In the genomic region with DNA sequence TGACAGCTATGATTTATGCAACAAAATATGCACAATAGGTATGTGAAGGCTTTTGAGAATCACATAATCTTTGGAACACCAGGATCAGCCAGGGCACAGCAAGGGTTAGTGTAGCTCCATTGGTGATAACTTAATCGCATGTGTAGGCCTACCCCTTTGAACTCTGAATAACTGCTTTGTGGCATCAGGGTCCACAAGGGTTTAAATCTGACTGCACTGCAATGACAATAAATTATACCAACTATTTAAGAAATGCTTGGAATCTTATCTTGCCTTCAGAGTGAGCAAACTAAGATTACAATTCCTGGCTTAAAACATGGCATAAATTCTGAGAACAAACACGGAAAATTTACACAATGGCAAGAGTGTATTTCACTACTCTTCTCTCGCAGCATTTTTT, we compare ENCODE assay signal across 23 cellular contexts.
DNase-seq lines count a peak whose midpoint lies in the region; ATAC-seq, FAIRE-seq and TF ChIP-seq lines count a peak whose summit lies in the region.
"Had no signal": no experiment of that assay in that cellular context is flagged by ENCODE, and none has a peak within 500 bp of the region (broad histone marks: within the 10 kb centered on the region; RNA-seq: fewer than 3 reads in every experiment).

No MANE protein-coding gene starts in this region.

- no peak for TF ChIP-seq RAD21 in SK-N-SH (IDR thresholded peaks at IDR 0.05; ENCODE audit: low read length)

- no peaks in the 10 kb centered on the region for H3K9me3 ChIP-seq in SK-N-SH
- H3K9me3 ChIP-seq: BLaER1 treated with 17β-estradiol and CSF1 and Interleukin-3, amounts not matched to agents 10 nM and 100 nM had no signal

- 91% methylated on average over 3 of the region's 3 CpGs for WGBS in SK-N-SH (ENCODE audit: low lambda C conversion rate)
- no CpG with 5 or more reads among the region's 3 CpGs for WGBS in mesendoderm (ENCODE audit: extremely low coverage, insufficient coverage, low lambda C conversion rate)

- POLR2A ChIA-PET in SK-N-SH (lab: Yijun Ruan, JAX), result no interaction called here

- no peak for TF ChIP-seq EP300 in SK-N-SH (IDR thresholded peaks at IDR 0.05; ENCODE audit: borderline replicate concordance in 1 of 2, low read depth in 1 of 2, low read length in 1 of 2)

- no peak for ATAC-seq in SK-N-SH treated with all-trans-retinoic acid at 6 μM for 48 hours
- ATAC-seq: CD8-positive, alpha-beta T cell; GM12878; GM23338; HepG2; Right ventricle myocardium inferior had no signal

- H3K56ac ChIP-seq in mesendoderm (ENCODE audit: low read length), result no peak overlapping the region

- H2AK5ac ChIP-seq in mesendoderm (ENCODE audit: low read length), result no peak overlapping the region

- no peaks in the 10 kb centered on the region for H4K20me1 ChIP-seq in SK-N-SH (ENCODE audit: insufficient read depth)
- H4K20me1 ChIP-seq: BLaER1 treated with 17β-estradiol and CSF1 and Interleukin-3, amounts not matched to agents 10 nM and 100 nM had no signal

- no peaks in the 10 kb centered on the region for H3K9me3 Mint-ChIP-seq in chondrocyte (ENCODE audit: low read depth)
- H3K9me3 Mint-ChIP-seq: CD8-positive, alpha-beta T cell; GM23338 had no signal

- H3K4me2 ChIP-seq in SK-N-SH (no peak overlapping the region), mesendoderm (ENCODE audit: low read length) (no peak overlapping the region)
- H3K4me2 ChIP-seq: BLaER1 treated with 17β-estradiol and CSF1 and Interleukin-3, amounts not matched to agents 10 nM and 100 nM; GM23338 had no signal

- no peaks in the 10 kb centered on the region for H3K36me3 Mint-ChIP-seq in chondrocyte (ENCODE audit: low read depth)
- H3K36me3 Mint-ChIP-seq: CD8-positive, alpha-beta T cell had no signal

- no peak overlapping the region for H2BK120ac ChIP-seq in mesendoderm (ENCODE audit: low read depth, low read length)

- H3K27ac ChIP-seq in SK-N-SH (ENCODE audit: low read depth in 2 of 2, low read length in 1 of 2) (peak overlapping the region in 1 of 2 experiments; percentile 71; a peak in 2 of 4 replicates), mesendoderm (ENCODE audit: low read depth, low read length) (no peak overlapping the region)
- H3K27ac ChIP-seq: BLaER1 treated with 17β-estradiol and CSF1 and Interleukin-3, amounts not matched to agents 10 nM and 100 nM had no signal

- H2AFZ ChIP-seq in SK-N-SH (ENCODE audit: low read depth), result no peak overlapping the region
- H2AFZ ChIP-seq: GM23338 had no signal

- DNase-seq in SK-N-SH (no peak), mesendoderm (peak; percentile 5), hippocampal formation (lab: John Stamatoyannopoulos, UW) (no peak), chondrocyte (ENCODE audit: low spot score) (no peak)
- DNase-seq in stimulated activated naive CD4-positive, alpha-beta T cell (lab: John Stamatoyannopoulos, UW), result no peak
- DNase-seq: CD8-positive, alpha-beta T cell; DMS53; EL; HCEC 1CT; KG1; NCI-H1436; NCI-H2029; NCI-H446; NCI-H774 had no signal

- H3K4me3 ChIP-seq in SK-N-SH (ENCODE audit: low read depth in 2 of 2, low read length in 1 of 2) (no peak overlapping the region), mesendoderm (ENCODE audit: low read length) (no peak overlapping the region)
- H3K4me3 ChIP-seq: BLaER1 treated with 17β-estradiol and CSF1 and Interleukin-3, amounts not matched to agents 10 nM and 100 nM; GM12878; GM23338 had no signal

- no peaks in the 10 kb centered on the region for H3K79me1 ChIP-seq in mesendoderm (ENCODE audit: low read length)

- no peak overlapping the region for H4K8ac ChIP-seq in mesendoderm (ENCODE audit: low read depth, low read length)

- no peak for TF ChIP-seq CTCF in SK-N-SH (IDR thresholded peaks at IDR 0.05)
- no peak for TF ChIP-seq CTCF in chondrocyte (IDR thresholded peaks at IDR 0.05)

- no peaks in the 10 kb centered on the region for H3K4me1 Mint-ChIP-seq in chondrocyte (ENCODE audit: low read depth)

- H3K27ac Mint-ChIP-seq in chondrocyte (ENCODE audit: unreplicated experiment), result no peak overlapping the region
- H3K27ac Mint-ChIP-seq: CD8-positive, alpha-beta T cell; GM23338 had no signal

- peaks cover 8% of the 10 kb centered on the region for H3K27me3 Mint-ChIP-seq in chondrocyte (ENCODE audit: low read depth)

- H3K27me3 ChIP-seq in SK-N-SH (ENCODE audit: insufficient read depth), result no peaks in the 10 kb centered on the region
- H3K27me3 ChIP-seq in mesendoderm (ENCODE audit: insufficient read depth, low read length, poor library complexity), result no peaks in the 10 kb centered on the region
- H3K27me3 ChIP-seq: BLaER1 treated with 17β-estradiol and CSF1 and Interleukin-3, amounts not matched to agents 10 nM and 100 nM had no signal

- H2BK15ac ChIP-seq in mesendoderm (replicated peaks; ENCODE audit: low read depth), result no peak overlapping the region

- H2BK5ac ChIP-seq in mesendoderm (ENCODE audit: low read length), result no peak overlapping the region

- H3K9me2 ChIP-seq in SK-N-SH, result no peaks in the 10 kb centered on the region

- no peaks in the 10 kb centered on the region for H3F3A ChIP-seq in SK-N-SH (replicated peaks; ENCODE audit: insufficient read depth)

- no peak overlapping the region for H3K4me3 Mint-ChIP-seq in chondrocyte (ENCODE audit: unreplicated experiment)
- H3K4me3 Mint-ChIP-seq: CD8-positive, alpha-beta T cell; GM23338 had no signal

- no peaks in the 10 kb centered on the region for H3K36me3 ChIP-seq in SK-N-SH (replicated peaks in 1 of 2; ENCODE audit: control insufficient read depth in 1 of 2, insufficient read depth in 2 of 2, low read length in 1 of 2)
- H3K36me3 ChIP-seq in mesendoderm (ENCODE audit: control insufficient read depth, insufficient read depth, low read length), result no peaks in the 10 kb centered on the region
- H3K36me3 ChIP-seq: BLaER1 treated with 17β-estradiol and CSF1 and Interleukin-3, amounts not matched to agents 10 nM and 100 nM had no signal

- peak; percentile 100 for FAIRE-seq in TTC549 (lab: Jason Lieb, UNC)
- FAIRE-seq: A204.1, GM12878, HepG2, RCC 7860 had no signal

- no peak overlapping the region for H3K4ac ChIP-seq in mesendoderm (ENCODE audit: low read depth, low read length)

- H3K79me2 ChIP-seq in SK-N-SH (ENCODE audit: insufficient read depth) (no peaks in the 10 kb centered on the region), mesendoderm (ENCODE audit: control insufficient read depth, insufficient read depth, low read length) (no peaks in the 10 kb centered on the region)

- H3K9ac ChIP-seq in SK-N-SH (no peak overlapping the region), mesendoderm (ENCODE audit: low read length) (no peak overlapping the region)
- H3K9ac ChIP-seq: BLaER1 treated with 17β-estradiol and CSF1 and Interleukin-3, amounts not matched to agents 10 nM and 100 nM had no signal

- H3K23ac ChIP-seq in mesendoderm (ENCODE audit: low read length), result no peak overlapping the region

- CTCF ChIA-PET in SK-N-SH (lab: Yijun Ruan, JAX), result interaction anchor here (0.6 to 1.1 kb wide), 2 partner anchors 12 to 31 kb away, joined by 3 read pairs; no protein-coding TSS in a partner anchor

- H3K4me1 ChIP-seq in SK-N-SH (ENCODE audit: control insufficient read depth in 1 of 2, insufficient read depth in 2 of 2, low read depth in 1 of 2, low read length in 1 of 2) (peaks cover 3 to 4% of the 10 kb centered on the region in 2 experiments; a peak in 3 of 4 replicates), mesendoderm (ENCODE audit: control insufficient read depth, low read depth, low read length) (no peaks in the 10 kb centered on the region)
- H3K4me1 ChIP-seq: BLaER1 treated with 17β-estradiol and CSF1 and Interleukin-3, amounts not matched to agents 10 nM and 100 nM had no signal

- H4K5ac ChIP-seq in mesendoderm (ENCODE audit: low read length), result no peak overlapping the region

- no peak overlapping the region for H3K18ac ChIP-seq in mesendoderm (ENCODE audit: low read length)

TF ChIP-seq in SK-N-SH treated with all-trans-retinoic acid at 6 μM for 48 hours, 23 proteins besides CTCF, POLR2A, EP300 and RAD21 (continues in another document):
- peak; percentile 51; the same call in 1 of the 2 replicates for TF ChIP-seq CREB5 (CRISPR knock-in tag; IDR thresholded peaks at IDR 0.05; ENCODE audit: low read depth)

TF ChIP-seq in SK-N-SH, 30 proteins besides CTCF, POLR2A, EP300 and RAD21 (continues in another document):
- TF ChIP-seq TAF1 (IDR thresholded peaks at IDR 0.05; ENCODE audit: borderline replicate concordance, low read depth, low read length) (no peak), TEAD4 (IDR thresholded peaks at IDR 0.05; ENCODE audit: borderline replicate concordance, insufficient read depth) (no peak), USF1 (IDR thresholded peaks at IDR 0.05; ENCODE audit: borderline replicate concordance, low read depth) (no peak), MXI1 (IDR thresholded peaks at IDR 0.05; ENCODE audit: low read depth, low read length) (no peak), EZH2phosphoT487 (IDR thresholded peaks at IDR 0.05; ENCODE audit: borderline replicate concordance, low read depth) (no peak), MEF2A (IDR thresholded peaks at IDR 0.05; ENCODE audit: borderline replicate concordance, low read depth) (no peak), RCOR1 (IDR thresholded peaks at IDR 0.05; ENCODE audit: low read length) (no peak), TCF12 (IDR thresholded peaks at IDR 0.05) (no peak)
- TF ChIP-seq, protein P1, sequence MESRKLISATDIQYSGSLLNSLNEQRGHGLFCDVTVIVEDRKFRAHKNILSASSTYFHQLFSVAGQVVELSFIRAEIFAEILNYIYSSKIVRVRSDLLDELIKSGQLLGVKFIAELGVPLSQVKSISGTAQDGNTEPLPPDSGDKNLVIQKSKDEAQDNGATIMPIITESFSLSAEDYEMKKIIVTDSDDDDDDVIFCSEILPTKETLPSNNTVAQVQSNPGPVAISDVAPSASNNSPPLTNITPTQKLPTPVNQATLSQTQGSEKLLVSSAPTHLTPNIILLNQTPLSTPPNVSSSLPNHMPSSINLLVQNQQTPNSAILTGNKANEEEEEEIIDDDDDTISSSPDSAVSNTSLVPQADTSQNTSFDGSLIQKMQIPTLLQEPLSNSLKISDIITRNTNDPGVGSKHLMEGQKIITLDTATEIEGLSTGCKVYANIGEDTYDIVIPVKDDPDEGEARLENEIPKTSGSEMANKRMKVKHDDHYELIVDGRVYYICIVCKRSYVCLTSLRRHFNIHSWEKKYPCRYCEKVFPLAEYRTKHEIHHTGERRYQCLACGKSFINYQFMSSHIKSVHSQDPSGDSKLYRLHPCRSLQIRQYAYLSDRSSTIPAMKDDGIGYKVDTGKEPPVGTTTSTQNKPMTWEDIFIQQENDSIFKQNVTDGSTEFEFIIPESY (IDR thresholded peaks at IDR 0.05; ENCODE audit: borderline replicate concordance, low read depth), result no peak
- TF ChIP-seq, protein P2, sequence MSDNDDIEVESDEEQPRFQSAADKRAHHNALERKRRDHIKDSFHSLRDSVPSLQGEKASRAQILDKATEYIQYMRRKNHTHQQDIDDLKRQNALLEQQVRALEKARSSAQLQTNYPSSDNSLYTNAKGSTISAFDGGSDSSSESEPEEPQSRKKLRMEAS (IDR thresholded peaks at IDR 0.05; ENCODE audit: low read depth), result no peak
